Comparison of ENCODE assay signal across 24 cellular contexts in genomic region chr12:49796155-49796554, GRCh38.
"Had no signal": no experiment of that assay in that cellular context is flagged by ENCODE, and none has a peak within 500 bp of the region (broad histone marks: within the 10 kb centered on the region; RNA-seq: fewer than 3 reads in every experiment).

No MANE protein-coding gene starts in this region.

- DNase-seq: colonic mucosa; effector CD8-positive, alpha-beta T cell; endodermal cell; foreskin keratinocyte; heart left ventricle; kidney; left cardiac atrium; left ventricle myocardium inferior; lower lobe of right lung; natural killer cell; right lobe of liver; stimulated activated CD4-positive, alpha-beta T cell treated with anti-CD3 and anti-CD28 coated beads, Interleukin-15, amount 100 ng/mL, for 24 hours; stimulated activated CD4-positive, alpha-beta T cell treated with anti-CD3 and anti-CD28 coated beads, Interleukin-2, amount 100 ng/mL, for 48 hours; stimulated activated CD8-positive, alpha-beta memory T cell treated with anti-CD3 and anti-CD28 coated beads, Interleukin-4, amount 100 ng/mL, for 48 hours; stimulated activated naive CD4-positive, alpha-beta T cell; stimulated activated naive CD8-positive, alpha-beta T cell treated with anti-CD3 and anti-CD28 coated beads, Interleukin-15, amount 100 ng/mL, for 72 hours; transverse colon; upper lobe of right lung; uterus had no signal

- ATAC-seq: foreskin keratinocyte; gastroesophageal sphincter; heart left ventricle; left cardiac atrium; lower lobe of right lung; natural killer cell; right lobe of liver; stimulated activated naive CD8-positive, alpha-beta T cell treated with anti-CD3 and anti-CD28 coated beads, Interleukin-15, amount 100 ng/mL, for 72 hours; upper lobe of right lung had no signal

- H3K36me3 ChIP-seq: colonic mucosa, pancreas, uterus had no signal

- H3K27me3 ChIP-seq: colonic mucosa, esophagus muscularis mucosa, foreskin keratinocyte, gastroesophageal sphincter, heart left ventricle, hepatocyte, pancreas, right lobe of liver, suprapubic skin, transverse colon, upper lobe of right lung, uterus had no signal

- H3K9me3 ChIP-seq: colonic mucosa, esophagus muscularis mucosa, gastroesophageal sphincter, heart left ventricle, left ventricle myocardium inferior, lower lobe of right lung, pancreas, right lobe of liver, suprapubic skin, transverse colon, upper lobe of right lung, uterus had no signal

- H3K4me3 ChIP-seq: colonic mucosa, esophagus muscularis mucosa, gastroesophageal sphincter, heart left ventricle, hepatocyte, left ventricle myocardium inferior, lower lobe of right lung, pancreas, right lobe of liver, suprapubic skin, transverse colon, upper lobe of right lung, uterus had no signal

- H3K4me1 ChIP-seq: colonic mucosa, foreskin keratinocyte, lower lobe of right lung, pancreas, suprapubic skin, transverse colon, upper lobe of right lung, uterus had no signal

- H3K27ac ChIP-seq: colonic mucosa, esophagus muscularis mucosa, foreskin keratinocyte, gastroesophageal sphincter, heart left ventricle, hepatocyte, left ventricle myocardium inferior, lower lobe of right lung, pancreas, right lobe of liver, suprapubic skin, transverse colon, upper lobe of right lung, uterus had no signal
